17 cellular contexts compared by ENCODE assay signal in genomic region chr13:25778808-25779207, GRCh38.
DNase-seq lines count a peak whose midpoint lies in the region; TF ChIP-seq lines count a peak whose summit lies in the region.
"Had no signal": no experiment of that assay in that cellular context is flagged by ENCODE, and none has a peak within 500 bp of the region (broad histone marks: within the 10 kb centered on the region; RNA-seq: fewer than 3 reads in every experiment).

No MANE protein-coding gene starts in this region.

- H3K36me3 Mint-ChIP-seq in brain = peaks cover 4% of the 10 kb centered on the region
- H3K36me3 Mint-ChIP-seq: CD8-positive, alpha-beta T cell had no signal

- DNase-seq in NCI-H82 (lab: John Stamatoyannopoulos, UW) = peak; percentile 37
- DNase-seq in NCI-H82 treated with DMSO at 0.1 percent for 48 hours (lab: John Stamatoyannopoulos, UW; ENCODE audit: unreplicated experiment) = no peak
- peak; percentile 71 for DNase-seq in NCI-H1694 (lab: John Stamatoyannopoulos, UW)
- peak; percentile 29 for DNase-seq in superior temporal gyrus (ENCODE audit: extremely low spot score)
- DNase-seq in SKM-1 treated with dmso at 0.1 percent for 144 hours (lab: John Stamatoyannopoulos, UW; ENCODE audit: unreplicated experiment) = no peak
- DNase-seq in HEK293T (ENCODE audit: extremely low spot score) = no peak
- no peak for DNase-seq in DMS153 (lab: John Stamatoyannopoulos, UW)
- DNase-seq: 8988T; BE2C; CD8-positive, alpha-beta T cell; DND-41; GM23248; NCI-H1417; NCI-H2081; NCI-H510A; SW 1271 had no signal

- TF ChIP-seq CTCF in brain (conservative IDR thresholded peaks at IDR 0.05) = no peak

- peak overlapping the region in 4 of 5 experiments; percentile 2 to 95 (median 32) for H3K27ac Mint-ChIP-seq in brain
- H3K27ac Mint-ChIP-seq: CD8-positive, alpha-beta T cell had no signal

- peaks cover 0 to 5% (median 0%) of the 10 kb centered on the region in 5 experiments for H3K9me3 Mint-ChIP-seq in brain
- H3K9me3 Mint-ChIP-seq: CD8-positive, alpha-beta T cell had no signal

- peaks cover 59% of the 10 kb centered on the region for H3K4me1 Mint-ChIP-seq in brain

- H3K4me3 Mint-ChIP-seq in brain = peak overlapping the region in 1 of 5 experiments; percentile 37
- H3K4me3 Mint-ChIP-seq: CD8-positive, alpha-beta T cell had no signal

- no peaks in the 10 kb centered on the region for H3K27me3 Mint-ChIP-seq in brain

- CTCF ChIA-PET in HEK293T (lab: Yijun Ruan, JAX) = interaction anchor here (0.6 kb wide), 1 partner anchor 258 kb away, joined by 6 read pairs; no protein-coding TSS in a partner anchor

- POLR2A ChIA-PET in HEK293T (lab: Yijun Ruan, JAX) = no interaction called here

TF ChIP-seq in HEK293T, 16 proteins besides CTCF, POLR2A, EP300 and RAD21:
- TF ChIP-seq PKNOX1 (IDR thresholded peaks at IDR 0.05) = no peak

Comparison
In these comparisons a context has a peak if more than half of its experiments do, and no peak if none do; other contexts are left out.
1. DNase-seq: peak in NCI-H82 (single experiment), NCI-H1694 (single experiment) and superior temporal gyrus (single experiment); none in NCI-H82 treated with DMSO at 0.1 percent for 48 hours (single experiment), SKM-1 treated with dmso at 0.1 percent for 144 hours (single experiment), HEK293T (single experiment) and DMS153 (single experiment).